In the genomic region with DNA sequence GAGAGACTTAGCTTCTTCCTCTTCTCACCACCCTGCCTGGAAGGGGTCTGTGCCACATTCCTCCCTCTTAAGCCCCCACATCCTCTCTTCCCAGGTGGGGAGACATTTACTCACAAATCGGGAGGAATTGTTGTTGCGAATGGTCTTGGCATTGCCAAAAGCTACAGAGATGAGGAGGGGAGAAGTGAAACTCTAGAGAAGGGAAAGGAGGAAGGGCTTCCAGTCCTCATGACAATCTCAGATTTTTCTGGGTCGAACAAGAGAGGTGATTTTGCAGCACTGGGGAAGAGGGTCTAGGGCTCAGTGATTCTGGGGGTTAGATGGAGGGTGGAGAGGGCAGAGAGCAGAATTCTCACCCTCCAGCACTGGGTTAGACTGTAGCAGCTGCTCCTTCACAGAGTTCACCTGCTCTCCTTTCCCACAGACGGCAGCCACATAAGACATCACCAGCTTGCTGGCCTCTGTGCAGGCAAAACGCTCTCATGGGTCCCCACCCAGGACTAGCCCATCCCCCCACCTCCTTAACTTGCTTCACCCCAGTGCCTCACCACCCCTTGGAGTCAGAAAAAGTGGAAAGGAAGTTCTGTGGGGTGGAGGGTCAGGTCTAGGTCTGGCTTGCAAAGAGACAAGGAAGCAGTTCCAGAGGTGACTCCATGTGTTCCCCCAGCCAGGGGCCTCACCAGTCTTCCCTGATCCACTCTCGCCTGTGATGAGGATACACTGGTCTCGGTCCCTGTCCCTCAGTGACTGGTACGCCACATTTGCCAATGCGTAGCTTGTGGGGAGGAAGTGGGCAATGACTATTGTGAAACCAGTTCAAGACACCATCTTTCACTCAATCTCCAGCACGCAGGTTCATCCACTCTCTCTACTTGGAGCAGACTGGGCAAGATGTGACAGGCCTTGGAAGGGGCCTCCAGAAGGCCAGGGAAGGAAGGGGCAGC, we compare ENCODE assay signal across 12 cellular contexts. TPM values are rescaled to one million over a fixed set of nuclear protein-coding genes. Genes with fewer than 3 reads are reported as not detected.
DNase-seq lines count a peak whose midpoint lies in the region; ATAC-seq and TF ChIP-seq lines count a peak whose summit lies in the region.
"Had no signal": no experiment of that assay in that cellular context is flagged by ENCODE, and none has a peak within 500 bp of the region (broad histone marks: within the 10 kb centered on the region; RNA-seq: fewer than 3 reads in every experiment).

No MANE protein-coding gene starts in this region.

- peak overlapping the region; percentile 85 for H3K27ac Mint-ChIP-seq in activated CD4-positive, alpha-beta T cell treated with anti-CD3 and anti-CD28 coated beads for 36 hours
- H3K27ac Mint-ChIP-seq in T-cell: peak overlapping the region; percentile 56 to 61

- H3K9me3 Mint-ChIP-seq in activated CD4-positive, alpha-beta T cell treated with anti-CD3 and anti-CD28 coated beads for 36 hours (ENCODE audit: low read depth): no peaks in the 10 kb centered on the region
- no peaks in the 10 kb centered on the region for H3K9me3 Mint-ChIP-seq in T-cell

- ATAC-seq in activated CD4-positive, alpha-beta T cell treated with anti-CD3 and anti-CD28 coated beads for 36 hours: peak; percentile 94
- peak; percentile 37 to 83 (median 68) for ATAC-seq in T-cell (replicated peaks in 1 of 4)
- ATAC-seq in HG03097 (IDR thresholded peaks at IDR 0.05; ENCODE audit: low FRiP score, unreplicated experiment): no peak
- no peak for ATAC-seq in GM21423 (IDR thresholded peaks at IDR 0.05; ENCODE audit: unreplicated experiment)

- no peak for TF ChIP-seq CTCF in coronary artery (IDR thresholded peaks at IDR 0.05)

- intact Hi-C loops in activated CD4-positive, alpha-beta T cell treated with anti-CD3 and anti-CD28 coated beads for 36 hours (cut with DNase I, micrococcal nuclease): loop anchor here in 1 of 2 experiments (1.0 kb wide), 1 partner anchor 36 kb away; no protein-coding TSS in a partner anchor

- POLR2A ChIA-PET in activated CD4-positive, alpha-beta T cell treated with anti-CD3 and anti-CD28 coated beads for 36 hours (lab: Charles Lee): interaction anchor here (0.9 to 1.1 kb wide), 2 partner anchors 44 to 65 kb away, joined by 3 to 6 read pairs; no protein-coding TSS in a partner anchor
- POLR2A ChIA-PET in T-cell (lab: Charles Lee): no interaction called here

- peaks cover 32% of the 10 kb centered on the region for H3K4me1 Mint-ChIP-seq in activated CD4-positive, alpha-beta T cell treated with anti-CD3 and anti-CD28 coated beads for 36 hours
- H3K4me1 Mint-ChIP-seq in T-cell: peaks cover 20 to 43% (median 26%) of the 10 kb centered on the region in 3 donors

- peak overlapping the region; percentile 22 for H3K4me3 Mint-ChIP-seq in activated CD4-positive, alpha-beta T cell treated with anti-CD3 and anti-CD28 coated beads for 36 hours
- peak overlapping the region in 2 of 3 donors; percentile 49 to 74 for H3K4me3 Mint-ChIP-seq in T-cell

- H3K27ac ChIP-seq in coronary artery: peak overlapping the region in 1 of 2 donors; percentile 38

- H3K27me3 Mint-ChIP-seq in activated CD4-positive, alpha-beta T cell treated with anti-CD3 and anti-CD28 coated beads for 36 hours: no peaks in the 10 kb centered on the region
- peaks cover 0 to 5% of the 10 kb centered on the region in 2 donors for H3K27me3 Mint-ChIP-seq in T-cell

- no peaks in the 10 kb centered on the region for H3K36me3 Mint-ChIP-seq in activated CD4-positive, alpha-beta T cell treated with anti-CD3 and anti-CD28 coated beads for 36 hours (ENCODE audit: low read depth)
- H3K36me3 Mint-ChIP-seq in T-cell: no peaks in the 10 kb centered on the region

- CTCF ChIA-PET in activated CD4-positive, alpha-beta T cell treated with anti-CD3 and anti-CD28 coated beads for 36 hours (lab: Charles Lee): interaction anchor here (0.7 to 4.2 kb wide), 13 partner anchors 13 to 314 kb away, joined by 3 to 41 read pairs (median 3); no protein-coding TSS in a partner anchor
- CTCF ChIA-PET in T-cell (lab: Charles Lee): interaction anchor here (0.5 to 1.5 kb wide), 3 partner anchors 14 to 590 kb away, joined by 3 to 16 read pairs (median 5); no protein-coding TSS in a partner anchor

- peak; percentile 78 for DNase-seq in activated CD4-positive, alpha-beta T cell treated with anti-CD3 and anti-CD28 coated beads for 36 hours
- DNase-seq in activated CD4-positive, alpha-beta T cell treated with anti-CD3 and anti-CD28 coated beads, Interleukin-2, amount 50 U/mL, for 4 hours: no peak
- DNase-seq in T-cell (peak in 18 of 34 experiments; percentile 7 to 38 (median 24)), coronary artery (ENCODE audit: low spot score) (no peak), DMS53 (lab: John Stamatoyannopoulos, UW) (no peak)
- peak; percentile 16 to 27 for DNase-seq in stimulated activated CD8-positive, alpha-beta memory T cell treated with anti-CD3 and anti-CD28 coated beads, Interleukin-7, amount 100 ng/mL, for 4 hours (ENCODE audit: low read depth in 2 of 2)
- DNase-seq: NCI-H1417 had no signal

- peak overlapping the region; percentile 28 for H3K4me3 ChIP-seq in coronary artery

RNA-seq across cellular contexts. Expression of a gene that starts 2.7 kb away (rescaled TPM):
- 1 to 10 TPM; 2.4 to 2.6 TPM for total RNA-seq in activated CD4-positive, alpha-beta T cell treated with anti-CD3 and anti-CD28 coated beads for 36 hours
- total RNA-seq in T-cell: 1 to 10 TPM in 4 of 5 donors, under 1 TPM in 1; 0.54 to 2.2 (median 1.4) TPM
- total RNA-seq: A172, glomerular endothelial cell, SK-MEL-5 had no signal

RNA-seq across cellular contexts. Expression of a gene that starts 30.9 kb away (rescaled TPM):
- under 1 TPM; 0.37 to 0.63 TPM for total RNA-seq in activated CD4-positive, alpha-beta T cell treated with anti-CD3 and anti-CD28 coated beads for 36 hours
- total RNA-seq in T-cell: under 1 TPM in 2 of 5 donors, not detected in 3; 0.55 to 0.63 TPM
- total RNA-seq: A172, glomerular endothelial cell, SK-MEL-5 had no signal

RNA-seq across cellular contexts. Expression of a gene that starts 31.4 kb away (rescaled TPM):
- total RNA-seq in activated CD4-positive, alpha-beta T cell treated with anti-CD3 and anti-CD28 coated beads for 36 hours: 10 to 100 TPM; 79.0 to 81.1 TPM
- total RNA-seq in T-cell: 10 to 100 TPM; 10.7 to 26.1 (median 19.9) TPM

RNA-seq across cellular contexts. Expression of a gene that starts 40.9 kb away (rescaled TPM):
- 1 to 10 TPM; 6.4 to 6.6 TPM for total RNA-seq in activated CD4-positive, alpha-beta T cell treated with anti-CD3 and anti-CD28 coated beads for 36 hours
- 10 to 100 TPM in 3 of 5 donors, 1 to 10 TPM in 2; 7.9 to 11.2 (median 11.0) TPM for total RNA-seq in T-cell

RNA-seq across cellular contexts. Expression of a gene that starts 41.7 kb away (rescaled TPM):
- 10 to 100 TPM; 46.8 to 48.6 TPM for total RNA-seq in activated CD4-positive, alpha-beta T cell treated with anti-CD3 and anti-CD28 coated beads for 36 hours
- total RNA-seq in T-cell: 10 to 100 TPM in 3 of 5 donors, 1 to 10 TPM in 2; 4.2 to 21.6 (median 16.9) TPM

Comparison
In these comparisons a context has a peak if more than half of its experiments do, and no peak if none do; other contexts are left out.
1. DNase-seq: peak in activated CD4-positive, alpha-beta T cell treated with anti-CD3 and anti-CD28 coated beads for 36 hours (single experiment), T-cell (18 of 34) and stimulated activated CD8-positive, alpha-beta memory T cell treated with anti-CD3 and anti-CD28 coated beads, Interleukin-7, amount 100 ng/mL, for 4 hours (2 of 2); none in activated CD4-positive, alpha-beta T cell treated with anti-CD3 and anti-CD28 coated beads, Interleukin-2, amount 50 U/mL, for 4 hours (0 of 2), coronary artery (single experiment) and DMS53 (single experiment).
2. ATAC-seq: peak in activated CD4-positive, alpha-beta T cell treated with anti-CD3 and anti-CD28 coated beads for 36 hours (single experiment) and T-cell (4 of 4); none in HG03097 (single experiment) and GM21423 (single experiment).